ENCODE assay signal across 10 cellular contexts in genomic region chr5:50727149-50727496, GRCh38.
DNase-seq lines count a peak whose midpoint lies in the region; ATAC-seq and TF ChIP-seq lines count a peak whose summit lies in the region.
"Had no signal": no experiment of that assay in that cellular context is flagged by ENCODE, and none has a peak within 500 bp of the region (broad histone marks: within the 10 kb centered on the region; RNA-seq: fewer than 3 reads in every experiment).

No MANE protein-coding gene starts in this region.

- no peak overlapping the region for H2AFZ ChIP-seq in mesenchymal stem cell (ENCODE audit: low read depth, low read length)

- peaks cover 15% of the 10 kb centered on the region for H3K79me1 ChIP-seq in mesenchymal stem cell (replicated peaks; ENCODE audit: low read length, poor library complexity, severe bottlenecking)

- H2BK15ac ChIP-seq in mesenchymal stem cell (ENCODE audit: low read depth, poor library complexity, severe bottlenecking), result no peak overlapping the region

- H3K4me3 Mint-ChIP-seq in CD4-positive, alpha-beta T cell, result peak overlapping the region; percentile 52
- H3K4me3 Mint-ChIP-seq in activated T-helper 17 cell treated with anti-CD3 and anti-CD28 coated beads, Interleukin-2, amount 50 U/mL, for 72 hours, result peak overlapping the region; percentile 73

- no peak for DNase-seq in CD4-positive, alpha-beta T cell
- DNase-seq in mesenchymal stem cell, result peak; percentile 56
- DNase-seq in left lobe of liver (ENCODE audit: low spot score), result no peak
- DNase-seq: NCI-H1048 had no signal

- H4K8ac ChIP-seq in mesenchymal stem cell (ENCODE audit: low read length), result no peak overlapping the region

- no peak overlapping the region for H2BK120ac ChIP-seq in mesenchymal stem cell (ENCODE audit: low read depth, low read length)

- CTCF ChIA-PET in CD4-positive, alpha-beta T cell (lab: Charles Lee), result interaction anchor here (1.5 to 2.0 kb wide), 2 partner anchors 8 to 10 kb away, joined by 4 to 7 read pairs; no protein-coding TSS in a partner anchor

- WGBS in mesenchymal stem cell, result 51% methylated on average over 5 of the region's 5 CpGs

- H3K4me1 Mint-ChIP-seq in CD4-positive, alpha-beta T cell (ENCODE audit: low read depth), result peaks cover 79% of the 10 kb centered on the region
- peaks cover 32% of the 10 kb centered on the region for H3K4me1 Mint-ChIP-seq in activated T-helper 17 cell treated with anti-CD3 and anti-CD28 coated beads, Interleukin-2, amount 50 U/mL, for 72 hours

- no peak overlapping the region for H3K4ac ChIP-seq in mesenchymal stem cell (ENCODE audit: low read depth in 1 of 2, low read length in 2 of 2)

- no peak overlapping the region for H4K91ac ChIP-seq in mesenchymal stem cell (ENCODE audit: low read length)

- ATAC-seq in CD4-positive, alpha-beta T cell (ENCODE audit: poor library complexity), result peak; percentile 60
- ATAC-seq in HG03039 (IDR thresholded peaks at IDR 0.05; ENCODE audit: unreplicated experiment) (peak; percentile 62), GM18873 (IDR thresholded peaks at IDR 0.05; ENCODE audit: low FRiP score, unreplicated experiment) (no peak), HG03139 (IDR thresholded peaks at IDR 0.05; ENCODE audit: unreplicated experiment) (no peak), left lobe of liver (no peak), GM19328 (IDR thresholded peaks at IDR 0.05; ENCODE audit: unreplicated experiment) (no peak)
- ATAC-seq in activated T-helper 17 cell treated with anti-CD3 and anti-CD28 coated beads, Interleukin-2, amount 50 U/mL, for 72 hours (replicated peaks), result peak; percentile 90

- POLR2A ChIA-PET in CD4-positive, alpha-beta T cell (lab: Charles Lee), result interaction anchor here (0.6 to 1.3 kb wide), 2 partner anchors 10 to 14 kb away, joined by 3 to 5 read pairs; no protein-coding TSS in a partner anchor

- no peak for TF ChIP-seq CTCF in CD4-positive, alpha-beta T cell (IDR thresholded peaks at IDR 0.05)

- no peak overlapping the region for H3K23ac ChIP-seq in mesenchymal stem cell (ENCODE audit: low read length in 2 of 2)

- H3K9me3 ChIP-seq in CD4-positive, alpha-beta T cell (ENCODE audit: control insufficient read depth, low read length), result no peaks in the 10 kb centered on the region
- H3K9me3 ChIP-seq in mesenchymal stem cell (ENCODE audit: control insufficient read depth, low read length), result no peaks in the 10 kb centered on the region

- no peak overlapping the region for H3K4me2 ChIP-seq in mesenchymal stem cell (ENCODE audit: low read length, poor library complexity, severe bottlenecking)

- H3K27me3 ChIP-seq in CD4-positive, alpha-beta T cell (ENCODE audit: control insufficient read depth, insufficient read depth, low read length), result no peaks in the 10 kb centered on the region
- H3K27me3 ChIP-seq in mesenchymal stem cell (ENCODE audit: control insufficient read depth in 1 of 2, insufficient read depth in 1 of 2, low read length in 2 of 2), result no peaks in the 10 kb centered on the region

- intact Hi-C loops in CD4-positive, alpha-beta T cell (cut with DNase I, micrococcal nuclease), result loop anchor here in 1 of 2 experiments (2.0 kb wide), 1 partner anchor 14 kb away; no protein-coding TSS in a partner anchor

- no peak overlapping the region for H3K14ac ChIP-seq in mesenchymal stem cell (ENCODE audit: low read length in 2 of 2)

- H3K27ac ChIP-seq in CD4-positive, alpha-beta T cell (ENCODE audit: low read depth, low read length), result no peak overlapping the region
- H3K27ac ChIP-seq in mesenchymal stem cell (ENCODE audit: low read length, poor library complexity, severe bottlenecking), result no peak overlapping the region
- H3K27ac ChIP-seq: VCaP had no signal

- no peak overlapping the region for H3K18ac ChIP-seq in mesenchymal stem cell (ENCODE audit: low read depth in 1 of 2, low read length in 2 of 2)

- H3K4me3 ChIP-seq in mesenchymal stem cell (ENCODE audit: insufficient read depth in 1 of 2, low read depth in 1 of 2, low read length in 2 of 2), result no peak overlapping the region

- no peaks in the 10 kb centered on the region for H3K27me3 Mint-ChIP-seq in CD4-positive, alpha-beta T cell
- no peaks in the 10 kb centered on the region for H3K27me3 Mint-ChIP-seq in activated T-helper 17 cell treated with anti-CD3 and anti-CD28 coated beads, Interleukin-2, amount 50 U/mL, for 72 hours

- peaks cover 5% of the 10 kb centered on the region for H3K36me3 Mint-ChIP-seq in CD4-positive, alpha-beta T cell (ENCODE audit: low read depth)
- H3K36me3 Mint-ChIP-seq in activated T-helper 17 cell treated with anti-CD3 and anti-CD28 coated beads, Interleukin-2, amount 50 U/mL, for 72 hours (ENCODE audit: low read depth), result no peaks in the 10 kb centered on the region

- H3K4me1 ChIP-seq in mesenchymal stem cell (ENCODE audit: control insufficient read depth, insufficient read depth, low read depth, low read length), result no peaks in the 10 kb centered on the region

- H3K9me3 Mint-ChIP-seq in CD4-positive, alpha-beta T cell, result no peaks in the 10 kb centered on the region
- H3K9me3 Mint-ChIP-seq in activated T-helper 17 cell treated with anti-CD3 and anti-CD28 coated beads, Interleukin-2, amount 50 U/mL, for 72 hours, result no peaks in the 10 kb centered on the region

- no peaks in the 10 kb centered on the region for H3K36me3 ChIP-seq in mesenchymal stem cell (ENCODE audit: control insufficient read depth in 1 of 2, insufficient read depth in 2 of 2, low read depth in 1 of 2, low read length in 2 of 2)

- H2BK5ac ChIP-seq in mesenchymal stem cell (ENCODE audit: low read depth, low read length, poor library complexity, severe bottlenecking), result no peak overlapping the region

- H2BK12ac ChIP-seq in mesenchymal stem cell (ENCODE audit: low read length in 2 of 2), result no peak overlapping the region

- no peak overlapping the region for H3K9ac ChIP-seq in mesenchymal stem cell (ENCODE audit: low read length)

- H2AK5ac ChIP-seq in mesenchymal stem cell (ENCODE audit: low read length, severe bottlenecking), result no peak overlapping the region

- H3K27ac Mint-ChIP-seq in CD4-positive, alpha-beta T cell, result peak overlapping the region; percentile 70
- peak overlapping the region; percentile 87 for H3K27ac Mint-ChIP-seq in activated T-helper 17 cell treated with anti-CD3 and anti-CD28 coated beads, Interleukin-2, amount 50 U/mL, for 72 hours

Comparison
In these comparisons a context has a peak if more than half of its experiments do, and no peak if none do; other contexts are left out.
1. ATAC-seq: peak in CD4-positive, alpha-beta T cell (single experiment), HG03039 (single experiment) and activated T-helper 17 cell treated with anti-CD3 and anti-CD28 coated beads, Interleukin-2, amount 50 U/mL, for 72 hours (single experiment); none in GM18873 (single experiment), HG03139 (single experiment), left lobe of liver (single experiment) and GM19328 (single experiment).